In genomic region chr21:38472709-38473108, GRCh38 we compare ENCODE assay signal across 2 cellular contexts.
A peak's percentile ranks its signal among the peaks of the same experiment; 100 is the strongest.
TF ChIP-seq lines count a peak whose summit lies in the region.

No MANE protein-coding gene starts in this region.

TF ChIP-seq in GM23338, 12 proteins besides CTCF, POLR2A, EP300 and RAD21:
- TF ChIP-seq ZNF331 (CRISPR knock-in tag; IDR thresholded peaks at IDR 0.05; ENCODE audit: low read depth) = no peak
- no peak for TF ChIP-seq JUNB (IDR thresholded peaks at IDR 0.05; ENCODE audit: unreplicated experiment)
- no peak for TF ChIP-seq NANOG (IDR thresholded peaks at IDR 0.05; ENCODE audit: borderline replicate concordance)
- no peak for TF ChIP-seq CREB1 (CRISPR knock-in tag; IDR thresholded peaks at IDR 0.05; ENCODE audit: low read depth)
- no peak for TF ChIP-seq ZNF114 (CRISPR knock-in tag; IDR thresholded peaks at IDR 0.05)
- TF ChIP-seq, protein P1, sequence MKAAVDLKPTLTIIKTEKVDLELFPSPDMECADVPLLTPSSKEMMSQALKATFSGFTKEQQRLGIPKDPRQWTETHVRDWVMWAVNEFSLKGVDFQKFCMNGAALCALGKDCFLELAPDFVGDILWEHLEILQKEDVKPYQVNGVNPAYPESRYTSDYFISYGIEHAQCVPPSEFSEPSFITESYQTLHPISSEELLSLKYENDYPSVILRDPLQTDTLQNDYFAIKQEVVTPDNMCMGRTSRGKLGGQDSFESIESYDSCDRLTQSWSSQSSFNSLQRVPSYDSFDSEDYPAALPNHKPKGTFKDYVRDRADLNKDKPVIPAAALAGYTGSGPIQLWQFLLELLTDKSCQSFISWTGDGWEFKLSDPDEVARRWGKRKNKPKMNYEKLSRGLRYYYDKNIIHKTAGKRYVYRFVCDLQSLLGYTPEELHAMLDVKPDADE (IDR thresholded peaks at IDR 0.05) = no peak
TF ChIP-seq in GM23338: peak in this region for 0.

TF ChIP-seq in H1, 55 proteins besides CTCF, POLR2A, EP300 and RAD21:
- TF ChIP-seq EZH2 (IDR thresholded peaks at IDR 0.05; ENCODE audit: low read depth, low read length, severe bottlenecking) (no peak), SRF (IDR thresholded peaks at IDR 0.05; ENCODE audit: low read depth, low read length) (no peak), TAF1 (IDR thresholded peaks at IDR 0.05; ENCODE audit: low read depth, low read length) (no peak), TBP (IDR thresholded peaks at IDR 0.05; ENCODE audit: low read depth, low read length) (no peak), HDAC6 (IDR thresholded peaks at IDR 0.05; ENCODE audit: low read depth, low read length) (no peak), E2F6 (IDR thresholded peaks at IDR 0.05) (peak; percentile 82), SIRT6 (IDR thresholded peaks at IDR 0.05; ENCODE audit: low read length) (no peak), BRCA1 (IDR thresholded peaks at IDR 0.05; ENCODE audit: low read depth, low read length) (no peak), BACH1 (IDR thresholded peaks at IDR 0.05; ENCODE audit: low read length) (no peak), GTF2F1 (IDR thresholded peaks at IDR 0.05; ENCODE audit: borderline replicate concordance, low read depth, low read length) (no peak), HDAC2 (IDR thresholded peaks at IDR 0.05; ENCODE audit: borderline replicate concordance in 1 of 2, low read depth in 2 of 2, low read length in 2 of 2) (peak in 1 of 2 experiments; percentile 53; a peak in 1 of 4 replicates), SP4 (IDR thresholded peaks at IDR 0.05; ENCODE audit: low read length) (no peak), RNF2 (IDR thresholded peaks at IDR 0.05; ENCODE audit: borderline replicate concordance, low read depth, low read length, missing control alignments, poor library complexity, severe bottlenecking) (no peak), RFX5 (IDR thresholded peaks at IDR 0.05; ENCODE audit: borderline replicate concordance, low read depth, low read length) (no peak), YY1 (IDR thresholded peaks at IDR 0.05; ENCODE audit: low read depth, low read length) (peak; percentile 63; the same call in 1 of the 2 replicates), JUN (IDR thresholded peaks at IDR 0.05; ENCODE audit: low read depth, low read length) (no peak), ATF3 (IDR thresholded peaks at IDR 0.05; ENCODE audit: insufficient read depth, low read depth, low read length) (no peak), JUND (IDR thresholded peaks at IDR 0.05; ENCODE audit: low read length) (no peak), CBX5 (IDR thresholded peaks at IDR 0.05; ENCODE audit: low read depth, low read length) (no peak), SIX5 (IDR thresholded peaks at IDR 0.05; ENCODE audit: low read depth, low read length) (no peak), KDM4A (IDR thresholded peaks at IDR 0.05; ENCODE audit: low read depth, low read length, severe bottlenecking) (no peak), TEAD4 (IDR thresholded peaks at IDR 0.05; ENCODE audit: low read depth, low read length) (no peak), RXRA (IDR thresholded peaks at IDR 0.05; ENCODE audit: insufficient read depth, low read depth, low read length) (peak; percentile 90), SP1 (IDR thresholded peaks at IDR 0.05; ENCODE audit: low read depth, low read length) (0 out of 2 replicates have a peak, but pooled peaks have one; percentile 45), GABPA (IDR thresholded peaks at IDR 0.05; ENCODE audit: borderline replicate concordance, insufficient read depth, low read length) (0 out of 2 replicates have a peak, but pooled peaks have one; percentile 34), NRF1 (IDR thresholded peaks at IDR 0.05; ENCODE audit: low read depth, low read length) (no peak), EGR1 (IDR thresholded peaks at IDR 0.05; ENCODE audit: borderline replicate concordance, low read depth, low read length) (no peak), MAFK (IDR thresholded peaks at IDR 0.05; ENCODE audit: low read depth, low read length) (no peak), CEBPB (IDR thresholded peaks at IDR 0.05; ENCODE audit: low read depth, low read length) (no peak), KDM1A (IDR thresholded peaks at IDR 0.05; ENCODE audit: borderline replicate concordance, low read length) (no peak), ASH2L (IDR thresholded peaks at IDR 0.05; ENCODE audit: low read length) (no peak), SAP30 (IDR thresholded peaks at IDR 0.05; ENCODE audit: insufficient read depth, insufficient replicate concordance, low read length) (no peak), MAX (IDR thresholded peaks at IDR 0.05) (peak; percentile 79), KDM5A (IDR thresholded peaks at IDR 0.05; ENCODE audit: low read length) (no peak), FOSL1 (IDR thresholded peaks at IDR 0.05; ENCODE audit: insufficient read depth, low read depth, low read length) (no peak), CHD2 (IDR thresholded peaks at IDR 0.05; ENCODE audit: low read length) (no peak), CHD7 (IDR thresholded peaks at IDR 0.05; ENCODE audit: insufficient replicate concordance, low read length) (no peak), CBX8 (IDR thresholded peaks at IDR 0.05; ENCODE audit: borderline replicate concordance, low read depth, low read length) (no peak), SP2 (IDR thresholded peaks at IDR 0.05; ENCODE audit: low read length) (no peak)
- TF ChIP-seq, protein P2, sequence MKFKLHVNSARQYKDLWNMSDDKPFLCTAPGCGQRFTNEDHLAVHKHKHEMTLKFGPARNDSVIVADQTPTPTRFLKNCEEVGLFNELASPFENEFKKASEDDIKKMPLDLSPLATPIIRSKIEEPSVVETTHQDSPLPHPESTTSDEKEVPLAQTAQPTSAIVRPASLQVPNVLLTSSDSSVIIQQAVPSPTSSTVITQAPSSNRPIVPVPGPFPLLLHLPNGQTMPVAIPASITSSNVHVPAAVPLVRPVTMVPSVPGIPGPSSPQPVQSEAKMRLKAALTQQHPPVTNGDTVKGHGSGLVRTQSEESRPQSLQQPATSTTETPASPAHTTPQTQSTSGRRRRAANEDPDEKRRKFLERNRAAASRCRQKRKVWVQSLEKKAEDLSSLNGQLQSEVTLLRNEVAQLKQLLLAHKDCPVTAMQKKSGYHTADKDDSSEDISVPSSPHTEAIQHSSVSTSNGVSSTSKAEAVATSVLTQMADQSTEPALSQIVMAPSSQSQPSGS (IDR thresholded peaks at IDR 0.05; ENCODE audit: low read length) = no peak
